ENCODE assay signal across 8 cellular contexts in genomic region chr2:207144191-207144795, GRCh38. TPM values are rescaled to one million over a fixed set of nuclear protein-coding genes. Genes with fewer than 3 reads are reported as not detected.
DNase-seq lines count a peak whose midpoint lies in the region; ATAC-seq and TF ChIP-seq lines count a peak whose summit lies in the region.

No MANE protein-coding gene starts in this region.

- H3K4me1 Mint-ChIP-seq in brain, result peaks cover 99% of the 10 kb centered on the region
- H3K4me1 Mint-ChIP-seq in naive thymus-derived CD8-positive, alpha-beta T cell, result peaks cover 50 to 87% (median 84%) of the 10 kb centered on the region in 4 donors

- peak overlapping the region; percentile 45 to 69 (median 53) for H3K4me3 Mint-ChIP-seq in brain
- peak overlapping the region; percentile 70 to 89 (median 82) for H3K4me3 Mint-ChIP-seq in naive thymus-derived CD8-positive, alpha-beta T cell

- H3K27me3 Mint-ChIP-seq in brain, result no peaks in the 10 kb centered on the region
- H3K27me3 Mint-ChIP-seq in naive thymus-derived CD8-positive, alpha-beta T cell, result no peaks in the 10 kb centered on the region

- H3K9me3 ChIP-seq in heart left ventricle (no peaks in the 10 kb centered on the region), upper lobe of right lung (no peaks in the 10 kb centered on the region), BE2C (no peaks in the 10 kb centered on the region)

- no peaks in the 10 kb centered on the region for H3K27me3 ChIP-seq in heart left ventricle
- no peaks in the 10 kb centered on the region for H3K27me3 ChIP-seq in upper lobe of right lung
- H3K27me3 ChIP-seq in BE2C, result no peaks in the 10 kb centered on the region

- no peak for TF ChIP-seq CTCF in heart left ventricle (IDR thresholded peaks at IDR 0.05)
- TF ChIP-seq CTCF in brain (conservative IDR thresholded peaks at IDR 0.05), result no peak
- TF ChIP-seq CTCF in upper lobe of right lung (IDR thresholded peaks at IDR 0.05), result no peak
- TF ChIP-seq CTCF in BE2C (IDR thresholded peaks at IDR 0.05; ENCODE audit: low read depth, low read length), result no peak

- H3K27ac ChIP-seq in heart left ventricle (peak overlapping the region; percentile 77 to 96 (median 87)), upper lobe of right lung (peak overlapping the region; percentile 83)

- WGBS in heart left ventricle, 4 donors, result 80 to 87% (median 85%) methylated on average over 3 of the region's 3 CpGs

- H3K4me1 ChIP-seq in heart left ventricle (peaks cover 30 to 100% (median 91%) of the 10 kb centered on the region in 12 donors), upper lobe of right lung (peaks cover 63% of the 10 kb centered on the region), BE2C (peaks cover 67% of the 10 kb centered on the region)

- peaks cover 51% of the 10 kb centered on the region for H3K36me3 Mint-ChIP-seq in brain
- H3K36me3 Mint-ChIP-seq in naive thymus-derived CD8-positive, alpha-beta T cell, result peaks cover 9 to 25% (median 22%) of the 10 kb centered on the region in 3 donors

- ATAC-seq in heart left ventricle, result no peak
- no peak for ATAC-seq in left cardiac atrium
- no peak for ATAC-seq in naive thymus-derived CD8-positive, alpha-beta T cell
- ATAC-seq in upper lobe of right lung, result no peak

- H3K36me3 ChIP-seq in heart left ventricle (peaks cover 0 to 17% (median 0%) of the 10 kb centered on the region in 9 donors), upper lobe of right lung (no peaks in the 10 kb centered on the region), BE2C (peaks cover 73% of the 10 kb centered on the region)

- peak overlapping the region; percentile 37 to 86 (median 65) for H3K27ac Mint-ChIP-seq in brain
- peak overlapping the region; percentile 92 to 98 (median 96) for H3K27ac Mint-ChIP-seq in naive thymus-derived CD8-positive, alpha-beta T cell

- TF ChIP-seq POLR2A in heart left ventricle (IDR thresholded peaks at IDR 0.05), result no peak

- H3K9me3 Mint-ChIP-seq in brain, result peaks cover 0 to 2% (median 0%) of the 10 kb centered on the region in 5 experiments
- H3K9me3 Mint-ChIP-seq in naive thymus-derived CD8-positive, alpha-beta T cell, result no peaks in the 10 kb centered on the region

- H3K4me3 ChIP-seq in heart left ventricle (peak overlapping the region in 8 of 12 donors; percentile 10 to 41 (median 28)), upper lobe of right lung (peak overlapping the region; percentile 12), BE2C (ENCODE audit: low read depth, low read length) (no peak overlapping the region)

- intact Hi-C loops in heart left ventricle (cut with DNase I), result loop anchor here in 3 of 10 donors (2.0 to 10.0 kb wide), 3 partner anchors 19 to 69 kb away; no protein-coding TSS in a partner anchor
- intact Hi-C loops in left cardiac atrium (cut with DNase I), result no loop called here
- intact Hi-C loops in upper lobe of right lung (cut with DNase I), result no loop called here

- DNase-seq in heart left ventricle, result no peak
- DNase-seq in left cardiac atrium, result no peak
- no peak for DNase-seq in naive thymus-derived CD8-positive, alpha-beta T cell
- DNase-seq in upper lobe of right lung, result no peak
- DNase-seq in iPS-NIHi11 (ENCODE audit: low spot score), result no peak
- DNase-seq in BE2C, result no peak
- DNase-seq in hypothalamus (lab: John Stamatoyannopoulos, UW), result no peak

- POLR2A ChIA-PET in naive thymus-derived CD8-positive, alpha-beta T cell (lab: Charles Lee), result interaction anchor here (0.5 to 6.6 kb wide), 14 partner anchors 10 to 706 kb away, joined by 3 to 399 read pairs (median 5); partner anchors contain the start of genes CREB1 and KLF7

RNA-seq across cellular contexts. Expression of gene KLF7, which starts 21.5 kb away (rescaled TPM):
- total RNA-seq in heart left ventricle (10 to 100 TPM; 23.9 to 49.8 (median 27.3) TPM), left cardiac atrium (10 to 100 TPM; 22.1 to 31.8 TPM), upper lobe of right lung (62.1 TPM)
- polyA plus RNA-seq in heart left ventricle (10 to 100 TPM in 1 of 2 donors, 1 to 10 TPM in 1; 5.0 to 11.7 TPM), brain (ENCODE audit: insufficient read depth, low read depth, low replicate concordance) (11.2 TPM)
- 10 to 100 TPM; 79.5 to 89.2 TPM for total RNA-seq in naive thymus-derived CD8-positive, alpha-beta T cell
- polyA plus RNA-seq in naive thymus-derived CD8-positive, alpha-beta T cell, result 10 to 100 TPM; 15.2 to 29.6 (median 16.3) TPM
- polyA plus RNA-seq in BE2C (2012; ENCODE audit: insufficient read depth, insufficient read length, low read depth), result 40.8 TPM
